1 cellular context compared by ENCODE assay signal in the genomic region with DNA sequence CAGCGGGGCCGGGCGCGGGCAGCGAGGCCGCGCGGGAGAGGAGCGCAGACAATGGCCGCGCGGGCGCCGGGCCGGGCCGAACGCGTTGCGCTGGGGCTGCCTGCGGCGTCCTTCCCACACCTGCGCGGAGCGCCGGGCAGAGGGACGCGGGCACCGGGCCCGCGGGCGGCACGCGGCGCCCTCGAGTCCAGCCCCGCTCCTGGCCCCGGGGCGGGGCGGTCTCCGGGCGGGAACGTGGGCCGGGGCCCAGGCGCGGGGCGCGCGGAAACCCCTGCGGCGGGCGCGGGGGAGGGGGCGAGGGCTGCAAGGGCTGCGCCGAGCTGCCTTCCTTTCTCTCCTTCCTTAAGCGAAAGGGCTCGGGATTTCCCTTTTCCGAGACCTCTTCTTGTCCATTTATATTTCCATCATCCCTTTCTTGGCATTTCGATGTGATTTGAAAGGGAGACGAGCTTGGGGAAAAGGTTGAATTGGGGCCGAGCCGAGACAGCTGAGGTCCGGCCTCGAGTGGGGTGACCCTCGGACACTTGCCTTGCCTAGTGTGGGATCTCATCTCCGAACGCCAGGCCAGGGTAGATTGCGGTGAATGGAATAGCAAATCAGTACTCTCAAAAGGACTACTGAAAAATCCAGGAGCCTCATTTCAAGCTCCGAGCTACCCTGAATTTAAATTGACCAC.
TF ChIP-seq lines count a peak whose summit lies in the region.

No MANE protein-coding gene starts in this region.

TF ChIP-seq in HepG2, 621 proteins besides CTCF, POLR2A, EP300 and RAD21 (continued from another document and continues in another):
- TF ChIP-seq SRSF1 (optimal IDR thresholded peaks at IDR 0.05; ENCODE audit: low read depth, low read length) (no peak), ZNF644 (CRISPR knock-in tag; IDR thresholded peaks at IDR 0.05; ENCODE audit: low read depth) (no peak), ZNF124 (CRISPR knock-in tag; IDR thresholded peaks at IDR 0.05) (no peak), THAP11 (CRISPR knock-in tag; IDR thresholded peaks at IDR 0.05) (0 out of 2 replicates have a peak, but pooled peaks have one; percentile 19), ARHGAP35 (CRISPR knock-in tag; IDR thresholded peaks at IDR 0.05; ENCODE audit: borderline replicate concordance) (no peak), ZNF773 (CRISPR knock-in tag; IDR thresholded peaks at IDR 0.05; ENCODE audit: borderline replicate concordance) (no peak), CHD2 (IDR thresholded peaks at IDR 0.05; ENCODE audit: low read depth, low read length) (no peak), ZNF672 (CRISPR knock-in tag; IDR thresholded peaks at IDR 0.05) (no peak), SP4 (CRISPR knock-in tag; IDR thresholded peaks at IDR 0.05) (no peak), ZNF605 (CRISPR knock-in tag; IDR thresholded peaks at IDR 0.05) (no peak), FOXJ3 (CRISPR knock-in tag; IDR thresholded peaks at IDR 0.05; ENCODE audit: borderline replicate concordance) (no peak), GTF3A (CRISPR knock-in tag; conservative IDR thresholded peaks at IDR 0.05) (no peak), YY1 (IDR thresholded peaks at IDR 0.05; ENCODE audit: insufficient read depth, insufficient replicate concordance, low read depth, low read length) (peak; percentile 57), RNF2 (conservative IDR thresholded peaks at IDR 0.05; ENCODE audit: low read depth) (no peak), MIER2 (CRISPR knock-in tag; IDR thresholded peaks at IDR 0.05) (no peak), KDM5B (CRISPR knock-in tag; IDR thresholded peaks at IDR 0.05; ENCODE audit: borderline replicate concordance) (no peak), ZNF446 (CRISPR knock-in tag; IDR thresholded peaks at IDR 0.05) (no peak), SKI (IDR thresholded peaks at IDR 0.05; ENCODE audit: partially characterized antibody) (no peak), ZNF746 (CRISPR knock-in tag; IDR thresholded peaks at IDR 0.05) (no peak), SIN3B (IDR thresholded peaks at IDR 0.05; ENCODE audit: low read length) (no peak), TARDBP (CRISPR knock-in tag; IDR thresholded peaks at IDR 0.05) (no peak), PHF21A (CRISPR knock-in tag; IDR thresholded peaks at IDR 0.05) (no peak), SETDB1 (CRISPR knock-in tag; IDR thresholded peaks at IDR 0.05; ENCODE audit: borderline replicate concordance) (no peak), ZNF615 (CRISPR knock-in tag; IDR thresholded peaks at IDR 0.05; ENCODE audit: borderline replicate concordance) (no peak), ZFX (CRISPR knock-in tag; IDR thresholded peaks at IDR 0.05; ENCODE audit: low read depth) (peak; percentile 48; the same call in 1 of the 2 replicates), IKZF4 (CRISPR knock-in tag; IDR thresholded peaks at IDR 0.05; ENCODE audit: borderline replicate concordance, low read depth, not compliant biosample characterization) (no peak), ZNF841 (CRISPR knock-in tag; IDR thresholded peaks at IDR 0.05; ENCODE audit: borderline replicate concordance) (no peak), ONECUT2 (CRISPR knock-in tag; IDR thresholded peaks at IDR 0.05) (no peak), CAMTA2 (CRISPR knock-in tag; IDR thresholded peaks at IDR 0.05; ENCODE audit: borderline replicate concordance) (no peak), ZNF121 (CRISPR knock-in tag; IDR thresholded peaks at IDR 0.05) (no peak), PHB2 (IDR thresholded peaks at IDR 0.05; ENCODE audit: partially characterized antibody) (no peak), MAZ (IDR thresholded peaks at IDR 0.05; ENCODE audit: borderline replicate concordance, low read depth, low read length) (no peak), MAZ (CRISPR knock-in tag; IDR thresholded peaks at IDR 0.05; ENCODE audit: low read depth) (no peak)
- TF ChIP-seq, protein P1, sequence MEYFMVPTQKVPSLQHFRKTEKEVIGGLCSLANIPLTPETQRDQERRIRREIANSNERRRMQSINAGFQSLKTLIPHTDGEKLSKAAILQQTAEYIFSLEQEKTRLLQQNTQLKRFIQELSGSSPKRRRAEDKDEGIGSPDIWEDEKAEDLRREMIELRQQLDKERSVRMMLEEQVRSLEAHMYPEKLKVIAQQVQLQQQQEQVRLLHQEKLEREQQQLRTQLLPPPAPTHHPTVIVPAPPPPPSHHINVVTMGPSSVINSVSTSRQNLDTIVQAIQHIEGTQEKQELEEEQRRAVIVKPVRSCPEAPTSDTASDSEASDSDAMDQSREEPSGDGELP (IDR thresholded peaks at IDR 0.05; ENCODE audit: borderline replicate concordance, low read depth) = no peak
- TF ChIP-seq, protein P2, sequence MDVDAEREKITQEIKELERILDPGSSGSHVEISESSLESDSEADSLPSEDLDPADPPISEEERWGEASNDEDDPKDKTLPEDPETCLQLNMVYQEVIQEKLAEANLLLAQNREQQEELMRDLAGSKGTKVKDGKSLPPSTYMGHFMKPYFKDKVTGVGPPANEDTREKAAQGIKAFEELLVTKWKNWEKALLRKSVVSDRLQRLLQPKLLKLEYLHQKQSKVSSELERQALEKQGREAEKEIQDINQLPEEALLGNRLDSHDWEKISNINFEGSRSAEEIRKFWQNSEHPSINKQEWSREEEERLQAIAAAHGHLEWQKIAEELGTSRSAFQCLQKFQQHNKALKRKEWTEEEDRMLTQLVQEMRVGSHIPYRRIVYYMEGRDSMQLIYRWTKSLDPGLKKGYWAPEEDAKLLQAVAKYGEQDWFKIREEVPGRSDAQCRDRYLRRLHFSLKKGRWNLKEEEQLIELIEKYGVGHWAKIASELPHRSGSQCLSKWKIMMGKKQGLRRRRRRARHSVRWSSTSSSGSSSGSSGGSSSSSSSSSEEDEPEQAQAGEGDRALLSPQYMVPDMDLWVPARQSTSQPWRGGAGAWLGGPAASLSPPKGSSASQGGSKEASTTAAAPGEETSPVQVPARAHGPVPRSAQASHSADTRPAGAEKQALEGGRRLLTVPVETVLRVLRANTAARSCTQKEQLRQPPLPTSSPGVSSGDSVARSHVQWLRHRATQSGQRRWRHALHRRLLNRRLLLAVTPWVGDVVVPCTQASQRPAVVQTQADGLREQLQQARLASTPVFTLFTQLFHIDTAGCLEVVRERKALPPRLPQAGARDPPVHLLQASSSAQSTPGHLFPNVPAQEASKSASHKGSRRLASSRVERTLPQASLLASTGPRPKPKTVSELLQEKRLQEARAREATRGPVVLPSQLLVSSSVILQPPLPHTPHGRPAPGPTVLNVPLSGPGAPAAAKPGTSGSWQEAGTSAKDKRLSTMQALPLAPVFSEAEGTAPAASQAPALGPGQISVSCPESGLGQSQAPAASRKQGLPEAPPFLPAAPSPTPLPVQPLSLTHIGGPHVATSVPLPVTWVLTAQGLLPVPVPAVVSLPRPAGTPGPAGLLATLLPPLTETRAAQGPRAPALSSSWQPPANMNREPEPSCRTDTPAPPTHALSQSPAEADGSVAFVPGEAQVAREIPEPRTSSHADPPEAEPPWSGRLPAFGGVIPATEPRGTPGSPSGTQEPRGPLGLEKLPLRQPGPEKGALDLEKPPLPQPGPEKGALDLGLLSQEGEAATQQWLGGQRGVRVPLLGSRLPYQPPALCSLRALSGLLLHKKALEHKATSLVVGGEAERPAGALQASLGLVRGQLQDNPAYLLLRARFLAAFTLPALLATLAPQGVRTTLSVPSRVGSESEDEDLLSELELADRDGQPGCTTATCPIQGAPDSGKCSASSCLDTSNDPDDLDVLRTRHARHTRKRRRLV (CRISPR knock-in tag; IDR thresholded peaks at IDR 0.05) = no peak
- TF ChIP-seq, protein P3, sequence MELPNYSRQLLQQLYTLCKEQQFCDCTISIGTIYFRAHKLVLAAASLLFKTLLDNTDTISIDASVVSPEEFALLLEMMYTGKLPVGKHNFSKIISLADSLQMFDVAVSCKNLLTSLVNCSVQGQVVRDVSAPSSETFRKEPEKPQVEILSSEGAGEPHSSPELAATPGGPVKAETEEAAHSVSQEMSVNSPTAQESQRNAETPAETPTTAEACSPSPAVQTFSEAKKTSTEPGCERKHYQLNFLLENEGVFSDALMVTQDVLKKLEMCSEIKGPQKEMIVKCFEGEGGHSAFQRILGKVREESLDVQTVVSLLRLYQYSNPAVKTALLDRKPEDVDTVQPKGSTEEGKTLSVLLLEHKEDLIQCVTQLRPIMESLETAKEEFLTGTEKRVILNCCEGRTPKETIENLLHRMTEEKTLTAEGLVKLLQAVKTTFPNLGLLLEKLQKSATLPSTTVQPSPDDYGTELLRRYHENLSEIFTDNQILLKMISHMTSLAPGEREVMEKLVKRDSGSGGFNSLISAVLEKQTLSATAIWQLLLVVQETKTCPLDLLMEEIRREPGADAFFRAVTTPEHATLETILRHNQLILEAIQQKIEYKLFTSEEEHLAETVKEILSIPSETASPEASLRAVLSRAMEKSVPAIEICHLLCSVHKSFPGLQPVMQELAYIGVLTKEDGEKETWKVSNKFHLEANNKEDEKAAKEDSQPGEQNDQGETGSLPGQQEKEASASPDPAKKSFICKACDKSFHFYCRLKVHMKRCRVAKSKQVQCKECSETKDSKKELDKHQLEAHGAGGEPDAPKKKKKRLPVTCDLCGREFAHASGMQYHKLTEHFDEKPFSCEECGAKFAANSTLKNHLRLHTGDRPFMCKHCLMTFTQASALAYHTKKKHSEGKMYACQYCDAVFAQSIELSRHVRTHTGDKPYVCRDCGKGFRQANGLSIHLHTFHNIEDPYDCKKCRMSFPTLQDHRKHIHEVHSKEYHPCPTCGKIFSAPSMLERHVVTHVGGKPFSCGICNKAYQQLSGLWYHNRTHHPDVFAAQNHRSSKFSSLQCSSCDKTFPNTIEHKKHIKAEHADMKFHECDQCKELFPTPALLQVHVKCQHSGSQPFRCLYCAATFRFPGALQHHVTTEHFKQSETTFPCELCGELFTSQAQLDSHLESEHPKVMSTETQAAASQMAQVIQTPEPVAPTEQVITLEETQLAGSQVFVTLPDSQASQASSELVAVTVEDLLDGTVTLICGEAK (IDR thresholded peaks at IDR 0.05) = no peak
- TF ChIP-seq, protein P3 (CRISPR knock-in tag; IDR thresholded peaks at IDR 0.05) = no peak
- TF ChIP-seq, protein P4, sequence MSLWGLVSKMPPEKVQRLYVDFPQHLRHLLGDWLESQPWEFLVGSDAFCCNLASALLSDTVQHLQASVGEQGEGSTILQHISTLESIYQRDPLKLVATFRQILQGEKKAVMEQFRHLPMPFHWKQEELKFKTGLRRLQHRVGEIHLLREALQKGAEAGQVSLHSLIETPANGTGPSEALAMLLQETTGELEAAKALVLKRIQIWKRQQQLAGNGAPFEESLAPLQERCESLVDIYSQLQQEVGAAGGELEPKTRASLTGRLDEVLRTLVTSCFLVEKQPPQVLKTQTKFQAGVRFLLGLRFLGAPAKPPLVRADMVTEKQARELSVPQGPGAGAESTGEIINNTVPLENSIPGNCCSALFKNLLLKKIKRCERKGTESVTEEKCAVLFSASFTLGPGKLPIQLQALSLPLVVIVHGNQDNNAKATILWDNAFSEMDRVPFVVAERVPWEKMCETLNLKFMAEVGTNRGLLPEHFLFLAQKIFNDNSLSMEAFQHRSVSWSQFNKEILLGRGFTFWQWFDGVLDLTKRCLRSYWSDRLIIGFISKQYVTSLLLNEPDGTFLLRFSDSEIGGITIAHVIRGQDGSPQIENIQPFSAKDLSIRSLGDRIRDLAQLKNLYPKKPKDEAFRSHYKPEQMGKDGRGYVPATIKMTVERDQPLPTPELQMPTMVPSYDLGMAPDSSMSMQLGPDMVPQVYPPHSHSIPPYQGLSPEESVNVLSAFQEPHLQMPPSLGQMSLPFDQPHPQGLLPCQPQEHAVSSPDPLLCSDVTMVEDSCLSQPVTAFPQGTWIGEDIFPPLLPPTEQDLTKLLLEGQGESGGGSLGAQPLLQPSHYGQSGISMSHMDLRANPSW (CRISPR knock-in tag; IDR thresholded peaks at IDR 0.05; ENCODE audit: borderline replicate concordance) = no peak
- TF ChIP-seq, protein P5, sequence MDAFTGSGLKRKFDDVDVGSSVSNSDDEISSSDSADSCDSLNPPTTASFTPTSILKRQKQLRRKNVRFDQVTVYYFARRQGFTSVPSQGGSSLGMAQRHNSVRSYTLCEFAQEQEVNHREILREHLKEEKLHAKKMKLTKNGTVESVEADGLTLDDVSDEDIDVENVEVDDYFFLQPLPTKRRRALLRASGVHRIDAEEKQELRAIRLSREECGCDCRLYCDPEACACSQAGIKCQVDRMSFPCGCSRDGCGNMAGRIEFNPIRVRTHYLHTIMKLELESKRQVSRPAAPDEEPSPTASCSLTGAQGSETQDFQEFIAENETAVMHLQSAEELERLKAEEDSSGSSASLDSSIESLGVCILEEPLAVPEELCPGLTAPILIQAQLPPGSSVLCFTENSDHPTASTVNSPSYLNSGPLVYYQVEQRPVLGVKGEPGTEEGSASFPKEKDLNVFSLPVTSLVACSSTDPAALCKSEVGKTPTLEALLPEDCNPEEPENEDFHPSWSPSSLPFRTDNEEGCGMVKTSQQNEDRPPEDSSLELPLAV (CRISPR knock-in tag; conservative IDR thresholded peaks at IDR 0.05; ENCODE audit: low read depth) = peak; percentile 52; the same call in 1 of the 2 replicates
- TF ChIP-seq, protein P6, sequence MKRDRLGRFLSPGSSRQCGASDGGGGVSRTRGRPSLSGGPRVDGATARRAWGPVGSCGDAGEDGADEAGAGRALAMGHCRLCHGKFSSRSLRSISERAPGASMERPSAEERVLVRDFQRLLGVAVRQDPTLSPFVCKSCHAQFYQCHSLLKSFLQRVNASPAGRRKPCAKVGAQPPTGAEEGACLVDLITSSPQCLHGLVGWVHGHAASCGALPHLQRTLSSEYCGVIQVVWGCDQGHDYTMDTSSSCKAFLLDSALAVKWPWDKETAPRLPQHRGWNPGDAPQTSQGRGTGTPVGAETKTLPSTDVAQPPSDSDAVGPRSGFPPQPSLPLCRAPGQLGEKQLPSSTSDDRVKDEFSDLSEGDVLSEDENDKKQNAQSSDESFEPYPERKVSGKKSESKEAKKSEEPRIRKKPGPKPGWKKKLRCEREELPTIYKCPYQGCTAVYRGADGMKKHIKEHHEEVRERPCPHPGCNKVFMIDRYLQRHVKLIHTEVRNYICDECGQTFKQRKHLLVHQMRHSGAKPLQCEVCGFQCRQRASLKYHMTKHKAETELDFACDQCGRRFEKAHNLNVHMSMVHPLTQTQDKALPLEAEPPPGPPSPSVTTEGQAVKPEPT (CRISPR knock-in tag; IDR thresholded peaks at IDR 0.05; ENCODE audit: low read depth) = no peak
